Comparison of ENCODE assay signal across 27 cellular contexts in the genomic region with DNA sequence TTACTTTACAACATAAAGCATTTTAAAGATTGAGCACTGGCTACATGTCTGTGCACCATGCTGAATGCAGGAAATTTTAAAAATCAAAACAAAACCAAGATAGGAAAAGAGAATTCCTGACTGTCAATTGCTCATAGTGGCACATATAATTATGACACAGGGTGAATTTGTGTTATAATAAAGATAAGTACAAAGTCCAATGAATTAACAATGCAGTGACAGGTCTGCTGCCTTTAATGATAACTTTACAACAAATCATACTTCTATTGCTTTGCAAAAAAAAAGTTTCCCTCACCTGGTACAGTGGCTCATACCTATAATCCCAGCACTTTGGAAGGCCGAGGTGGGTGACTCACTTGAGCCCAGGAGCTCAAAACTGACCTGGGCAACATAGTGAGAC.
"Had no signal": no experiment of that assay in that cellular context is flagged by ENCODE, and none has a peak within 500 bp of the region (broad histone marks: within the 10 kb centered on the region; RNA-seq: fewer than 3 reads in every experiment).

No MANE protein-coding gene starts in this region.

- DNase-seq: colonic mucosa; cortex of kidney; dermis blood vessel endothelial cell; dorsolateral prefrontal cortex; effector CD4-positive, alpha-beta T cell; effector CD8-positive, alpha-beta T cell; effector memory CD4-positive, alpha-beta T cell; effector memory CD8-positive, alpha-beta T cell; endodermal cell; erythroblast; esophagus squamous epithelium; foreskin fibroblast; foreskin keratinocyte; foreskin melanocyte; gastrocnemius medialis; glutamatergic neuron; head of caudate nucleus; heart left ventricle had no signal

- ATAC-seq: effector memory CD8-positive, alpha-beta T cell; esophagus mucosa; foreskin keratinocyte; gastrocnemius medialis; gastroesophageal sphincter; heart left ventricle had no signal

- H3K4me3 ChIP-seq: colonic mucosa, coronary artery, dorsolateral prefrontal cortex, esophagus muscularis mucosa, esophagus squamous epithelium, gastrocnemius medialis, gastroesophageal sphincter, heart left ventricle had no signal

- H3K9me3 ChIP-seq: colonic mucosa, esophagus squamous epithelium, gastrocnemius medialis had no signal

- H3K4me1 ChIP-seq: colonic mucosa, esophagus muscularis mucosa, esophagus squamous epithelium, foreskin keratinocyte, gastroesophageal sphincter, heart left ventricle had no signal

- H3K36me3 ChIP-seq: colonic mucosa, esophagus muscularis mucosa, esophagus squamous epithelium, gastrocnemius medialis, gastroesophageal sphincter, heart left ventricle had no signal

- H3K27me3 ChIP-seq: colonic mucosa, dorsolateral prefrontal cortex, esophagus muscularis mucosa, esophagus squamous epithelium, foreskin keratinocyte, gastrocnemius medialis, gastroesophageal sphincter, heart left ventricle had no signal

- FAIRE-seq: colon, endometrium, endothelial cell of umbilical vein, frontal cortex had no signal

- H3K27ac ChIP-seq: colonic mucosa, coronary artery, dorsolateral prefrontal cortex, epithelial cell of prostate, esophagus muscularis mucosa, esophagus squamous epithelium, foreskin keratinocyte, gastrocnemius medialis, gastroesophageal sphincter, heart left ventricle had no signal
